Comparison of ENCODE assay signal across 8 cellular contexts in genomic region chr1:111139956-111140679, GRCh38. TPM values are rescaled to one million over a fixed set of nuclear protein-coding genes. Genes with fewer than 3 reads are reported as not detected.
DNase-seq lines count a peak whose midpoint lies in the region; ATAC-seq and TF ChIP-seq lines count a peak whose summit lies in the region.

CEPT1 (plus strand) TSS chr1:111140223; CDS start chr1:111147715, 7,492 bp downstream.
DRAM2 (minus strand) TSS chr1:111140093; CDS start chr1:111131554, 8,539 bp downstream.

- no peak for TF ChIP-seq EP300 in upper lobe of left lung (IDR thresholded peaks at IDR 0.05)

- no peaks in the 10 kb centered on the region for H3K27me3 ChIP-seq in left ventricle myocardium inferior (ENCODE audit: low read depth)
- H3K27me3 ChIP-seq in upper lobe of left lung, result no peaks in the 10 kb centered on the region

- DNase-seq in GM13977 (ENCODE audit: low spot score), result peak; percentile 94
- peak; percentile 92 for DNase-seq in NCI-H146 (lab: John Stamatoyannopoulos, UW)
- peak; percentile 95 for DNase-seq in amniotic epithelial cell (ENCODE audit: low read depth)
- DNase-seq in left ventricle myocardium inferior, result peak; percentile 94
- DNase-seq in posterior vena cava (ENCODE audit: low spot score), result peak; percentile 98
- peak; percentile 97 to 99 for DNase-seq in upper lobe of left lung

- WGBS in upper lobe of left lung, 2 donors, result 0 to 1% methylated on average over 15 to 52 of the region's 68 CpGs

- H3K4me3 ChIP-seq in left ventricle myocardium inferior, result peak within 1 kb of the TSS; percentile 96
- peak within 1 kb of the TSS; percentile 76 to 95 (median 90) for H3K4me3 ChIP-seq in upper lobe of left lung

- intact Hi-C loops in T-helper 1 cell treated with Interleukin-12 subunit alpha and Interleukin-12 subunit beta and Interleukin-4 antibody, amounts not matched to agents 30 ng/mL and 1 ng/mL, for 36 hours (cut with micrococcal nuclease), result loop anchor here (1.0 to 10.0 kb wide), 13 partner anchors 11 to 1713 kb away; partner anchors contain the start of genes ATP5PB, CAPZA1, DDX20 and DENND2D
- intact Hi-C loops in left ventricle myocardium inferior (cut with micrococcal nuclease), result no loop called here
- intact Hi-C loops in posterior vena cava (cut with DNase I), result loop anchor here in 1 of 2 donors (5.0 kb wide), 1 partner anchor 552 kb away; no protein-coding TSS in a partner anchor

- ATAC-seq in HG02870 (IDR thresholded peaks at IDR 0.05; ENCODE audit: unreplicated experiment) (peak; percentile 43), upper lobe of left lung (ENCODE audit: low FRiP score in 2 of 2) (peak; percentile 97 to 99)

- peaks cover 26% of the 10 kb centered on the region for H3K36me3 ChIP-seq in left ventricle myocardium inferior
- H3K36me3 ChIP-seq in upper lobe of left lung, result peaks cover 0 to 16% (median 4%) of the 10 kb centered on the region in 4 donors

- peak within 1 kb of the TSS; percentile 95 for H3K27ac ChIP-seq in left ventricle myocardium inferior (replicated peaks)
- H3K27ac ChIP-seq in upper lobe of left lung, result peak within 1 kb of the TSS; percentile 94 to 97 (median 95)

- in situ Hi-C loops in GM13977 (cut with MboI; ENCODE audit: low pct_unique_long_range_greater_than_20kb, low sequenced_read_pairs, unreplicated experiment), result no loop called here

- no peak for TF ChIP-seq CTCF in GM13977 (IDR thresholded peaks at IDR 0.05; ENCODE audit: extremely low read depth, insufficient read depth, missing control alignments)
- no peak for TF ChIP-seq CTCF in left ventricle myocardium inferior (IDR thresholded peaks at IDR 0.05; ENCODE audit: borderline replicate concordance)
- TF ChIP-seq CTCF in upper lobe of left lung (IDR thresholded peaks at IDR 0.05), result peak in 2 of 6 experiments; percentile 11 to 14

- no peaks in the 10 kb centered on the region for H3K9me3 ChIP-seq in left ventricle myocardium inferior (replicated peaks)
- H3K9me3 ChIP-seq in upper lobe of left lung, result no peaks in the 10 kb centered on the region

- TF ChIP-seq POLR2A in upper lobe of left lung (IDR thresholded peaks at IDR 0.05), result peak in 3 of 4 donors; percentile 14 to 88 (median 55)

- peaks cover 42% of the 10 kb centered on the region for H3K4me1 ChIP-seq in left ventricle myocardium inferior
- peaks cover 17 to 46% (median 30%) of the 10 kb centered on the region in 4 donors for H3K4me1 ChIP-seq in upper lobe of left lung

RNA-seq across cellular contexts. Expression of gene CEPT1, which starts in this region (rescaled TPM):
- total RNA-seq in T-helper 1 cell treated with Interleukin-12 subunit alpha and Interleukin-12 subunit beta and Interleukin-4 antibody, amounts not matched to agents 30 ng/mL and 1 ng/mL, for 36 hours, result 35.4 and 38.4 TPM in 2 replicates
- total RNA-seq in left ventricle myocardium inferior, result 14.0 TPM
- total RNA-seq in posterior vena cava, result 10 to 100 TPM; 23.5 to 29.2 TPM
- 10 to 100 TPM; 27.2 to 71.7 (median 35.3) TPM for total RNA-seq in upper lobe of left lung

RNA-seq across cellular contexts. Expression of gene DRAM2, which starts in this region (rescaled TPM):
- total RNA-seq in T-helper 1 cell treated with Interleukin-12 subunit alpha and Interleukin-12 subunit beta and Interleukin-4 antibody, amounts not matched to agents 30 ng/mL and 1 ng/mL, for 36 hours, result 27.6 and 31.1 TPM in 2 replicates
- 33.0 TPM for total RNA-seq in left ventricle myocardium inferior
- total RNA-seq in posterior vena cava, result 10 to 100 TPM; 24.9 to 25.7 TPM
- total RNA-seq in upper lobe of left lung, result 10 to 100 TPM; 16.1 to 56.9 (median 40.3) TPM

Comparison
In these comparisons a context has a peak if more than half of its experiments do, and no peak if none do; other contexts are left out.
1. Peak in every context shown above with its lines: DNase-seq, ATAC-seq, H3K4me3 ChIP-seq and H3K27ac ChIP-seq.